1 cellular context compared by ENCODE assay signal in the genomic region with DNA sequence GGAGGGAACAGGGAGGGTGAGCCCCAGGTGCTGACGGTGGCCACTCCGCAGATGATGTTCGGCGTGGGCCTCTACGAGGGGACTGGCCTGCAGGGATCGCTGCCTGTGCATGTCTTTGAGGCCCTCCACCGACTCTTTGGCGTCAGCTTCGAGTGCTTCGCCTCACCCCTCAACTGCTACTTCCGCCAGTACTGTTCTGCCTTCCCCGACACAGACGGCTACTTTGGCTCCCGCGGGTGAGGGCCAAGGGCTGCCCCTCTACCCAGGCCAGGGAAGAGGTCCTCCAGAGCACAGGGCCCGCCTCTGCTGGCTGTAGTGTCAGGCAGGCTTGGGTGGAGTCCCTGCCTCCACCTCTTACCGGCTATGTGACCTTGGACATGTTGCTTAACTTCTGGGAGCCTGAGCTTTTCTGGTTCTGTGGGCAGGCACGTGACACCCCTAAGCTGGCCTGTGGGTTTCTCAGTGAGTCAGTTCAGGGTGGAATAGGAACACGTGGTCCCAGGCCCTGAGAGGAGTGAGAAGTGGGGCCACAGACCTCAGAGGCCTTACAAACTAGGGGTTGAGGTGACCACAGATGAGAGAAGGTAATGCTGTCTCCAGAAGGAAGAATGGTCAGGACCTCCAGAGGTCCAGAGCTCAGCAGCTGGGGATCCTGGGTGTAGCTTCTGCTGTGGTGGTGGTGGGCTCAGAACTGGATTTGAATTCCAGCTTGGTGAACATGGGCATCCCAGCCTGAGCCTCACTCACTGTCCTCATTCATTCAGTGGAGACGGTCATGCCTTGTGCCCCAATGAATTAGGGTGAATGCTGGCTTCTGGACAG.
A peak's percentile ranks its signal among the peaks of the same experiment; 100 is the strongest.
TF ChIP-seq lines count a peak whose summit lies in the region.

No MANE protein-coding gene starts in this region.

TF ChIP-seq in HepG2, 621 proteins besides CTCF, POLR2A, EP300 and RAD21 (continued from another document and continues in another):
- TF ChIP-seq HNF1A (IDR thresholded peaks at IDR 0.05; ENCODE audit: low read depth) (no peak), HNF1A (CRISPR knock-in tag; IDR thresholded peaks at IDR 0.05; ENCODE audit: borderline replicate concordance) (peak; percentile 80; the same call in 1 of the 2 replicates), FOXC1 (CRISPR knock-in tag; IDR thresholded peaks at IDR 0.05; ENCODE audit: borderline replicate concordance) (peak; percentile 85), GTF3A (CRISPR knock-in tag; conservative IDR thresholded peaks at IDR 0.05) (0 out of 2 replicates have a peak, but pooled peaks have one; percentile 61), ZNF160 (CRISPR knock-in tag; IDR thresholded peaks at IDR 0.05) (peak; percentile 80; the same call in 1 of the 2 replicates), CERS6 (CRISPR knock-in tag; IDR thresholded peaks at IDR 0.05) (no peak), ZNF746 (CRISPR knock-in tag; IDR thresholded peaks at IDR 0.05) (peak; percentile 76; the same call in 1 of the 2 replicates), ZFP90 (CRISPR knock-in tag; IDR thresholded peaks at IDR 0.05; ENCODE audit: borderline replicate concordance) (peak; percentile 88; the same call in 1 of the 2 replicates), HDAC6 (IDR thresholded peaks at IDR 0.05; ENCODE audit: low read depth, low read length) (no peak), ZNF501 (CRISPR knock-in tag; IDR thresholded peaks at IDR 0.05) (peak; percentile 93), ETV6 (CRISPR knock-in tag; conservative IDR thresholded peaks at IDR 0.05) (no peak; the same call in 1 of the 2 replicates), MATR3 (CRISPR knock-in tag; IDR thresholded peaks at IDR 0.05) (no peak), KLF9 (CRISPR knock-in tag; IDR thresholded peaks at IDR 0.05; ENCODE audit: low read depth) (peak; percentile 94), ZNF839 (CRISPR knock-in tag; IDR thresholded peaks at IDR 0.05; ENCODE audit: borderline replicate concordance) (no peak), NFYB (CRISPR knock-in tag; IDR thresholded peaks at IDR 0.05) (no peak), GLMP (CRISPR knock-in tag; IDR thresholded peaks at IDR 0.05; ENCODE audit: borderline replicate concordance) (no peak; the same call in 1 of the 2 replicates), SAP130 (CRISPR knock-in tag; IDR thresholded peaks at IDR 0.05; ENCODE audit: low read depth) (peak; percentile 99), KLF11 (CRISPR knock-in tag; IDR thresholded peaks at IDR 0.05) (peak; percentile 97), ZNF383 (CRISPR knock-in tag; IDR thresholded peaks at IDR 0.05; ENCODE audit: borderline replicate concordance) (peak; percentile 11), ZNF674 (CRISPR knock-in tag; IDR thresholded peaks at IDR 0.05; ENCODE audit: low read depth) (no peak), SMAD9 (CRISPR knock-in tag; IDR thresholded peaks at IDR 0.05) (0 out of 2 replicates have a peak, but pooled peaks have one; percentile 52), PRPF4 (IDR thresholded peaks at IDR 0.05; ENCODE audit: low read depth, low read length, poor library complexity, severe bottlenecking) (peak; percentile 77), SNAPC2 (CRISPR knock-in tag; IDR thresholded peaks at IDR 0.05) (peak; percentile 84), ZNF3 (CRISPR knock-in tag; IDR thresholded peaks at IDR 0.05) (peak; percentile 63; the same call in 1 of the 2 replicates), PCBP1 (IDR thresholded peaks at IDR 0.05; ENCODE audit: borderline replicate concordance, low read depth, low read length) (no peak), HNRNPL (IDR thresholded peaks at IDR 0.05; ENCODE audit: low read depth, low read length) (0 out of 2 replicates have a peak, but pooled peaks have one; percentile 56), SPEN (CRISPR knock-in tag; IDR thresholded peaks at IDR 0.05; ENCODE audit: low read depth) (peak; percentile 69; the same call in 1 of the 2 replicates), USF2 (IDR thresholded peaks at IDR 0.05; ENCODE audit: low read depth, low read length) (peak; percentile 98), USF2 (CRISPR knock-in tag; IDR thresholded peaks at IDR 0.05; ENCODE audit: borderline replicate concordance) (peak; percentile 99)
- TF ChIP-seq, protein P1, sequence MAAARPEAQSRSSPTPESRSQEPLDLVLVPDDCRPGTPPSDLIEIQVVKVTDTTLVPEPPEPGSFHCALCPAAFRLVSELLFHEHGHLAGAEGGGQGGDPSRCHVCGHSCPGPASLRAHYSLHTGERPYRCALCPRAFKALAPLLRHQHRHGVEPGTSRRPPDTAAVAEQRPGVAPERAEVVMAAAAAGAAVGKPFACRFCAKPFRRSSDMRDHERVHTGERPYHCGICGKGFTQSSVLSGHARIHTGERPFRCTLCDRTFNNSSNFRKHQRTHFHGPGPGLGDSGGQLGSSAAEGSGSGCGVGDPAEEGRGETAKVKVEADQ (CRISPR knock-in tag; IDR thresholded peaks at IDR 0.05; ENCODE audit: borderline replicate concordance): peak; percentile 92; the same call in 1 of the 2 replicates
- TF ChIP-seq, protein P2, sequence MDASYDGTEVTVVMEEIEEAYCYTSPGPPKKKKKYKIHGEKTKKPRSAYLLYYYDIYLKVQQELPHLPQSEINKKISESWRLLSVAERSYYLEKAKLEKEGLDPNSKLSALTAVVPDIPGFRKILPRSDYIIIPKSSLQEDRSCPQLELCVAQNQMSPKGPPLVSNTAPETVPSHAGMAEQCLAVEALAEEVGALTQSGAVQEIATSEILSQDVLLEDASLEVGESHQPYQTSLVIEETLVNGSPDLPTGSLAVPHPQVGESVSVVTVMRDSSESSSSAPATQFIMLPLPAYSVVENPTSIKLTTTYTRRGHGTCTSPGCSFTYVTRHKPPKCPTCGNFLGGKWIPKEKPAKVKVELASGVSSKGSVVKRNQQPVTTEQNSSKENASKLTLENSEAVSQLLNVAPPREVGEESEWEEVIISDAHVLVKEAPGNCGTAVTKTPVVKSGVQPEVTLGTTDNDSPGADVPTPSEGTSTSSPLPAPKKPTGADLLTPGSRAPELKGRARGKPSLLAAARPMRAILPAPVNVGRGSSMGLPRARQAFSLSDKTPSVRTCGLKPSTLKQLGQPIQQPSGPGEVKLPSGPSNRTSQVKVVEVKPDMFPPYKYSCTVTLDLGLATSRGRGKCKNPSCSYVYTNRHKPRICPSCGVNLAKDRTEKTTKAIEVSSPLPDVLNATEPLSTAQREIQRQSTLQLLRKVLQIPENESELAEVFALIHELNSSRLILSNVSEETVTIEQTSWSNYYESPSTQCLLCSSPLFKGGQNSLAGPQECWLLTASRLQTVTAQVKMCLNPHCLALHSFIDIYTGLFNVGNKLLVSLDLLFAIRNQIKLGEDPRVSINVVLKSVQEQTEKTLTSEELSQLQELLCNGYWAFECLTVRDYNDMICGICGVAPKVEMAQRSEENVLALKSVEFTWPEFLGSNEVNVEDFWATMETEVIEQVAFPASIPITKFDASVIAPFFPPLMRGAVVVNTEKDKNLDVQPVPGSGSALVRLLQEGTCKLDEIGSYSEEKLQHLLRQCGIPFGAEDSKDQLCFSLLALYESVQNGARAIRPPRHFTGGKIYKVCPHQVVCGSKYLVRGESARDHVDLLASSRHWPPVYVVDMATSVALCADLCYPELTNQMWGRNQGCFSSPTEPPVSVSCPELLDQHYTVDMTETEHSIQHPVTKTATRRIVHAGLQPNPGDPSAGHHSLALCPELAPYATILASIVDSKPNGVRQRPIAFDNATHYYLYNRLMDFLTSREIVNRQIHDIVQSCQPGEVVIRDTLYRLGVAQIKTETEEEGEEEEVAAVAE (CRISPR knock-in tag; IDR thresholded peaks at IDR 0.05; ENCODE audit: borderline replicate concordance): peak; percentile 95
- TF ChIP-seq, protein P3, sequence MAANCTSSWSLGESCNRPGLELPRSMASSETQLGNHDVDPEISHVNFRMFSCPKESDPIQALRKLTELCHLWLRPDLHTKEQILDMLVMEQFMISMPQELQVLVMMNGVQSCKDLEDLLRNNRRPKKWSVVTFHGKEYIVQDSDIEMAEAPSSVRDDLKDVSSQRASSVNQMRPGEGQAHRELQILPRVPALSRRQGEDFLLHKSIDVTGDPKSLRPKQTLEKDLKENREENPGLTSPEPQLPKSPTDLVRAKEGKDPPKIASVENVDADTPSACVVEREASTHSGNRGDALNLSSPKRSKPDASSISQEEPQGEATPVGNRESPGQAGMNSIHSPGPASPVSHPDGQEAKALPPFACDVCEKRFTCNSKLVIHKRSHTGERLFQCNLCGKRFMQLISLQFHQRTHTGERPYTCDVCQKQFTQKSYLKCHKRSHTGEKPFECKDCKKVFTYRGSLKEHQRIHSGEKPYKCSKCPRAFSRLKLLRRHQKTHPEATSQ (CRISPR knock-in tag; IDR thresholded peaks at IDR 0.05; ENCODE audit: borderline replicate concordance): peak; percentile 69
